1 cellular context compared by ENCODE assay signal in genomic region chr22:41845380-41846267, GRCh38.
TF ChIP-seq lines count a peak whose summit lies in the region.

No MANE protein-coding gene starts in this region.

TF ChIP-seq in K562, 482 proteins besides CTCF, POLR2A, EP300 and RAD21 (continued from another document and continues in another):
- TF ChIP-seq ZHX1 (conservative IDR thresholded peaks at IDR 0.05; ENCODE audit: low read length), result no peak
- TF ChIP-seq MEF2D (tag; conservative IDR thresholded peaks at IDR 0.05; ENCODE audit: low read depth), result 0 out of 2 replicates have a peak, but pooled peaks have one; percentile 36
- no peak for TF ChIP-seq ZZZ3 (IDR thresholded peaks at IDR 0.05)
- TF ChIP-seq ATF1 (CRISPR knock-in tag; IDR thresholded peaks at IDR 0.05), result no peak
- TF ChIP-seq ATF1 (tag; IDR thresholded peaks at IDR 0.05), result no peak
- TF ChIP-seq TFAM (CRISPR knock-in tag; conservative IDR thresholded peaks at IDR 0.05), result no peak
- TF ChIP-seq TAF15 (IDR thresholded peaks at IDR 0.05; ENCODE audit: low read depth, low read length), result no peak
- TF ChIP-seq ZFP91 (CRISPR knock-in tag; IDR thresholded peaks at IDR 0.05), result no peak
- no peak for TF ChIP-seq ETV5 (CRISPR knock-in tag; IDR thresholded peaks at IDR 0.05; ENCODE audit: low read depth)
- no peak for TF ChIP-seq RERE (CRISPR knock-in tag; IDR thresholded peaks at IDR 0.05; ENCODE audit: borderline replicate concordance)
- peak; percentile 16 to 47 for TF ChIP-seq NCOA2 (IDR thresholded peaks at IDR 0.05; ENCODE audit: partially characterized antibody in 2 of 2)
- TF ChIP-seq EWSR1 (IDR thresholded peaks at IDR 0.05; ENCODE audit: borderline replicate concordance, low read depth, partially characterized antibody), result no peak
- no peak for TF ChIP-seq MBD1 (CRISPR knock-in tag; IDR thresholded peaks at IDR 0.05)
- TF ChIP-seq E2F5 (CRISPR knock-in tag; IDR thresholded peaks at IDR 0.05), result no peak
- TF ChIP-seq TBL1XR1 (IDR thresholded peaks at IDR 0.05; ENCODE audit: low read length in 2 of 2), result peak; percentile 69 to 91; a peak in 3 of 4 replicates
- TF ChIP-seq SP1 (CRISPR knock-in tag; IDR thresholded peaks at IDR 0.05), result no peak
- TF ChIP-seq BRD4 (IDR thresholded peaks at IDR 0.05), result no peak
- TF ChIP-seq NCOA4 (IDR thresholded peaks at IDR 0.05; ENCODE audit: partially characterized antibody), result no peak
- no peak for TF ChIP-seq ZNF407 (IDR thresholded peaks at IDR 0.05; ENCODE audit: low read depth)
- no peak for TF ChIP-seq ZBTB33 (CRISPR knock-in tag; IDR thresholded peaks at IDR 0.05)
- TF ChIP-seq RAD51 (IDR thresholded peaks at IDR 0.05; ENCODE audit: borderline replicate concordance, low read depth), result peak; percentile 65; the same call in 1 of the 2 replicates
- no peak for TF ChIP-seq CHD1 (IDR thresholded peaks at IDR 0.05; ENCODE audit: low read length)
- TF ChIP-seq SMAD4 (CRISPR knock-in tag; conservative IDR thresholded peaks at IDR 0.05), result peak; percentile 92
- TF ChIP-seq IRF1 (CRISPR knock-in tag; IDR thresholded peaks at IDR 0.05; ENCODE audit: borderline replicate concordance), result no peak
- peak; percentile 64; the same call in 1 of the 2 replicates for TF ChIP-seq FOSL1 (tag; conservative IDR thresholded peaks at IDR 0.05)
- peak; percentile 96 for TF ChIP-seq MITF (IDR thresholded peaks at IDR 0.05)
- TF ChIP-seq SMARCA4 (IDR thresholded peaks at IDR 0.05), result peak; percentile 97
- TF ChIP-seq KDM2B (CRISPR knock-in tag; IDR thresholded peaks at IDR 0.05), result no peak
- no peak for TF ChIP-seq POLR2G (IDR thresholded peaks at IDR 0.05; ENCODE audit: low read depth, low read length)
- TF ChIP-seq CEBPB (tag; IDR thresholded peaks at IDR 0.05), result peak; percentile 28; the same call in 1 of the 2 replicates
- TF ChIP-seq ZNF699 (CRISPR knock-in tag; IDR thresholded peaks at IDR 0.05; ENCODE audit: insufficient replicate concordance), result no peak
